In genomic region chr3:12875857-12876451, GRCh38 we compare ENCODE assay signal across 9 cellular contexts. TPM values are rescaled to one million over a fixed set of nuclear protein-coding genes. Genes with fewer than 3 reads are reported as not detected.
DNase-seq lines count a peak whose midpoint lies in the region; ATAC-seq and TF ChIP-seq lines count a peak whose summit lies in the region.
"Had no signal": no experiment of that assay in that cellular context is flagged by ENCODE, and none has a peak within 500 bp of the region (broad histone marks: within the 10 kb centered on the region; RNA-seq: fewer than 3 reads in every experiment).

No MANE protein-coding gene starts in this region.

- H3K27ac ChIP-seq in VCaP = peak overlapping the region; percentile 10; the same call in 1 of the 2 replicates
- peak overlapping the region in 1 of 4 donors; percentile 14 for H3K27ac ChIP-seq in sigmoid colon
- H3K27ac ChIP-seq: skin epidermis had no signal

- H3K4me3 Mint-ChIP-seq in glutamatergic neuron (ENCODE audit: unreplicated experiment) = no peak overlapping the region

- H3K4me3 ChIP-seq in sigmoid colon = peak overlapping the region in 3 of 4 donors; percentile 33 to 48 (median 47)

- DNase-seq in activated gamma-delta T cell (lab: John Stamatoyannopoulos, UW) (peak; percentile 22), activated gamma-delta T cell treated with Interleukin-2 at 50 U/mL for 16 hours (no peak), glutamatergic neuron (peak; percentile 87), sigmoid colon (no peak), NCI-H187 treated with DMSO at 0.1 percent for 48 hours (lab: John Stamatoyannopoulos, UW) (no peak)

- H3K36me3 Mint-ChIP-seq in glutamatergic neuron (ENCODE audit: unreplicated experiment) = no peaks in the 10 kb centered on the region

- peaks cover 3% of the 10 kb centered on the region for H3K4me1 Mint-ChIP-seq in glutamatergic neuron (ENCODE audit: low read depth, unreplicated experiment)

- WGBS in sigmoid colon, 2 donors = 24% methylated on average over 47 of the region's 47 CpGs

- H3K9me3 Mint-ChIP-seq in glutamatergic neuron (ENCODE audit: unreplicated experiment) = no peaks in the 10 kb centered on the region

- TF ChIP-seq CTCF in VCaP (conservative IDR thresholded peaks at IDR 0.05) = peak; percentile 45
- no peak for TF ChIP-seq CTCF in glutamatergic neuron (IDR thresholded peaks at IDR 0.05; ENCODE audit: partially characterized antibody, unreplicated experiment)
- peak in 1 of 4 experiments; percentile 26 for TF ChIP-seq CTCF in sigmoid colon (IDR thresholded peaks at IDR 0.05)

- H3K4me1 ChIP-seq in sigmoid colon = peaks cover 0 to 12% (median 10%) of the 10 kb centered on the region in 4 donors

- H3K27me3 Mint-ChIP-seq in glutamatergic neuron (ENCODE audit: unreplicated experiment) = peaks cover 9% of the 10 kb centered on the region

- no peaks in the 10 kb centered on the region for H3K9me3 ChIP-seq in sigmoid colon

- ATAC-seq in HG03196 (IDR thresholded peaks at IDR 0.05; ENCODE audit: unreplicated experiment) = no peak
- ATAC-seq in GM21390 (IDR thresholded peaks at IDR 0.05; ENCODE audit: unreplicated experiment) = no peak

- no peak for TF ChIP-seq POLR2A in sigmoid colon (IDR thresholded peaks at IDR 0.05)

- H3K27me3 ChIP-seq in sigmoid colon = no peaks in the 10 kb centered on the region

- H3K27ac Mint-ChIP-seq in glutamatergic neuron (ENCODE audit: unreplicated experiment) = no peak overlapping the region

- no peaks in the 10 kb centered on the region for H3K36me3 ChIP-seq in sigmoid colon

- intact Hi-C loops in sigmoid colon (cut with DNase I) = no loop called here

- TF ChIP-seq EP300 in sigmoid colon (IDR thresholded peaks at IDR 0.05) = no peak

RNA-seq across cellular contexts. Expression of gene RPL32, which starts 34.6 kb away (rescaled TPM):
- 966 TPM for total RNA-seq in glutamatergic neuron (ENCODE audit: unreplicated experiment)
- 1,000 to 10,000 TPM in 2 of 4 donors, 100 to 1,000 TPM in 2; 920 to 2,637 (median 1,036) TPM for total RNA-seq in sigmoid colon
- polyA plus RNA-seq in sigmoid colon = 1,000 to 10,000 TPM; 1,772 to 3,640 (median 2,133) TPM

Comparison
In these comparisons a context has a peak if more than half of its experiments do, and no peak if none do; other contexts are left out.
1. DNase-seq: peak in activated gamma-delta T cell (single experiment) and glutamatergic neuron (single experiment); none in activated gamma-delta T cell treated with Interleukin-2 at 50 U/mL for 16 hours (single experiment), sigmoid colon (single experiment) and NCI-H187 treated with DMSO at 0.1 percent for 48 hours (single experiment).